ENCODE assay signal across 33 cellular contexts in the genomic region with DNA sequence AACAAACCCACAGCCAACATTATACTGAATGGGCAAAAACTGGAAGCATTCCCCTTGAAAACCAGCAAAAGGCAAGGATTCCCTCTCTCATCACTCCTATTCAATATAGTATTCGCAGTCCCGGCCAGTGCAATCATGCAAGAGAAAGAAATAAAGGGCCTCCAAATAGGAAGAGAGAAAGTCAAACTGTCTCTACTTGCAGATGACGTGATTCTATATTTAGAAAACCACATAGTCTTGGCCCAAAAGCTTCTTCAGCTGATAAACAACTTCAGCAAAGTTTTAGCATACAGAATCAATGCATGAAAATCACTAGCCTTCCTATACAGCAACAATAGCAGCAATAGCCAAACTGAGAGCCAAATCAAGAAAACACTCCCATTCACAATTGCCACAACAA.
"Had no signal": no experiment of that assay in that cellular context is flagged by ENCODE, and none has a peak within 500 bp of the region (broad histone marks: within the 10 kb centered on the region; RNA-seq: fewer than 3 reads in every experiment).

No MANE protein-coding gene starts in this region.

- H3K4me3 ChIP-seq: adrenal gland, cardiac muscle cell, esophagus squamous epithelium, pancreas, prostate gland, skin epidermis, testis, transverse colon had no signal

- H3K27ac Mint-ChIP-seq: activated naive CD4-positive, alpha-beta T cell treated with anti-CD3 and anti-CD28 coated beads for 36 hours; activated naive CD8-positive, alpha-beta T cell treated with anti-CD3 and anti-CD28 coated beads for 36 hours; activated T-helper 1 cell treated with anti-CD3 and anti-CD28 coated beads, Interleukin-12 subunit alpha, Interleukin-12 subunit beta, Interleukin-2, Interleukin-4 antibody, amounts not matched to agents 30 ng/mL and 10 ng/mL and 1 ng/mL, durations not matched to agents 14 hours and 24 hours and 36 hours; brain; dendritic cell treated with granulocyte-macrophage colony-stimulating factor and Interleukin-4, amounts not matched to agents 40 ng/mL and 50 ng/mL, for 4 days; naive thymus-derived CD8-positive, alpha-beta T cell; T-helper 2 cell treated with Interferon-gamma antibody and Interleukin-4, amounts not matched to agents 5 μg/mL and 100 μg/mL, for 36 hours had no signal

- H3K36me3 ChIP-seq: adrenal gland, cardiac muscle cell, esophagus squamous epithelium, pancreas, prostate gland, transverse colon had no signal

- H3K4me1 ChIP-seq: adrenal gland, esophagus squamous epithelium, pancreas, prostate gland, testis, transverse colon had no signal

- H3K9me3 Mint-ChIP-seq: activated naive CD8-positive, alpha-beta T cell treated with anti-CD3 and anti-CD28 coated beads for 36 hours; activated T-helper 1 cell treated with anti-CD3 and anti-CD28 coated beads, Interleukin-12 subunit alpha, Interleukin-12 subunit beta, Interleukin-2, Interleukin-4 antibody, amounts not matched to agents 30 ng/mL and 10 ng/mL and 1 ng/mL, durations not matched to agents 14 hours and 24 hours and 36 hours; neural crest cell had no signal

- DNase-seq: activated CD4-positive, alpha-beta T cell treated with anti-CD3 and anti-CD28 coated beads for 4 hours; activated CD4-positive, alpha-beta T cell treated with anti-CD3 and anti-CD28 coated beads, Interleukin-2, amount 50 U/mL, for 48 hours; activated CD8-positive, alpha-beta memory T cell treated with anti-CD3 and anti-CD28 coated beads for 24 hours; activated effector memory CD4-positive, alpha-beta T cell treated with anti-CD3 and anti-CD28 coated beads, Interleukin-2, amount 50 U/mL, for 16 hours; activated naive CD4-positive, alpha-beta T cell treated with anti-CD3 and anti-CD28 coated beads for 36 hours; activated naive CD8-positive, alpha-beta T cell treated with anti-CD3 and anti-CD28 coated beads for 36 hours; adrenal gland; aorta; esophagus squamous epithelium; head of caudate nucleus; hippocampal formation; midbrain; naive thymus-derived CD8-positive, alpha-beta T cell; nucleus accumbens; pancreas; retina; stimulated activated CD4-positive, alpha-beta T cell treated with anti-CD3 and anti-CD28 coated beads, Interleukin-12 subunit alpha, Interleukin-12 subunit beta, amount 100 ng/mL, for 4 hours; stimulated activated CD4-positive, alpha-beta T cell treated with anti-CD3 and anti-CD28 coated beads, Interleukin-4, amount 100 ng/mL, for 1 hour; stimulated activated naive CD8-positive, alpha-beta T cell treated with anti-CD3 and anti-CD28 coated beads, Interleukin-15, Interleukin-2, amounts not matched to agents 100 U/mL and 50 U/mL, for 24 hours; testis; transverse colon had no signal

- H3K27me3 Mint-ChIP-seq: activated naive CD8-positive, alpha-beta T cell treated with anti-CD3 and anti-CD28 coated beads for 36 hours; brain; dendritic cell treated with granulocyte-macrophage colony-stimulating factor and Interleukin-4, amounts not matched to agents 40 ng/mL and 50 ng/mL, for 4 days; naive thymus-derived CD8-positive, alpha-beta T cell had no signal

- H3K27me3 ChIP-seq: adrenal gland, cardiac muscle cell, esophagus squamous epithelium, pancreas, testis, transverse colon had no signal

- FAIRE-seq: pancreas, TTC549 had no signal

- H3K36me3 Mint-ChIP-seq: activated naive CD8-positive, alpha-beta T cell treated with anti-CD3 and anti-CD28 coated beads for 36 hours; brain; naive thymus-derived CD8-positive, alpha-beta T cell had no signal

- H3K4me1 Mint-ChIP-seq: activated naive CD8-positive, alpha-beta T cell treated with anti-CD3 and anti-CD28 coated beads for 36 hours; brain; neural crest cell had no signal

- H3K9me3 ChIP-seq: adrenal gland, esophagus squamous epithelium, pancreas, prostate gland, testis, transverse colon had no signal

- H3K27ac ChIP-seq: adrenal gland, cardiac muscle cell, epithelial cell of prostate, esophagus squamous epithelium, pancreas, prostate gland, skin epidermis, testis, transverse colon, VCaP had no signal

- ATAC-seq: naive thymus-derived CD8-positive, alpha-beta T cell; pancreas; sciatic nerve; stimulated activated naive CD8-positive, alpha-beta T cell treated with anti-CD3 and anti-CD28 coated beads, Interleukin-15, Interleukin-2, amounts not matched to agents 100 U/mL and 50 U/mL, for 24 hours had no signal

- H3K4me3 Mint-ChIP-seq: activated naive CD4-positive, alpha-beta T cell treated with anti-CD3 and anti-CD28 coated beads for 36 hours; activated naive CD8-positive, alpha-beta T cell treated with anti-CD3 and anti-CD28 coated beads for 36 hours; activated T-helper 1 cell treated with anti-CD3 and anti-CD28 coated beads, Interleukin-12 subunit alpha, Interleukin-12 subunit beta, Interleukin-2, Interleukin-4 antibody, amounts not matched to agents 30 ng/mL and 10 ng/mL and 1 ng/mL, durations not matched to agents 14 hours and 24 hours and 36 hours; brain; dendritic cell treated with granulocyte-macrophage colony-stimulating factor and Interleukin-4, amounts not matched to agents 40 ng/mL and 50 ng/mL, for 4 days; naive thymus-derived CD8-positive, alpha-beta T cell; neural crest cell; T-helper 2 cell treated with Interferon-gamma antibody and Interleukin-4, amounts not matched to agents 5 μg/mL and 100 μg/mL, for 36 hours had no signal
